In the genomic region with DNA sequence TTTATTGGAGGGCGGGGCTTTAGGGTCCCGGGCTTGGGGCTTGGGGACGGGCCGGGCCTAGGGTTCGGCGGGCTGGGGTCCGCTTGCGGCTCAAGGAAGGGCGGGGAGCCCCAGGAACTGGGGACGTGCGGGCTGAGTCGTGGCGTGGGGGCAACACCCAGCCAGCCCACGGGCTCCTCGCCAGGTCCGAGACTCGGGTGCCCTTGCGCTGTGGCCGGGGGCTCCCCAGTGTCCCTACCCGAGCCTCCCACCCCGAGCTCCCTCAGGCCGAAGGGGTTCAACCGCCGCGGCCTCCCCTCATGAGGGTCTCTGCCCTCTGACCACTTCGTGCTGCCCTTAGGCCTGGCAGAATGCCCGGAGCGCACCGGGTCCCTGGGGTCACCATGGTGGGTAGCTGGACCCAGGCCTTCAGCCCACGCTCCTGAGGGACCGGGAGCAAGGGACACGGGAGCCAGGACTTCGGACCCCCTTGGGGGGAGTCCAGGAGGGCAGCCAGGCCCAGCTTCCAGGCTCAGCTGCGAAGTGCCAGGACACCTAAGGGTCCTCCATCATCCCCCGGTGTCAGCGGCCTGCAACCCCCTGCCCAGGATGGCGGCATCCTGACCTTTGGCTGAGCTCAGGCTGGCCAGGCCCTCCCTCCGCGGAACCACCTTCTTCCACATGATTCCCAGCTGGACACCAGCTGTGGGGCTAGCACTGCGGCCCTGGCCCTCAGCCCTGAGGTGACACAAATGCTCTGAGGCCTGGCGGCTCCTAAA, we compare ENCODE assay signal across 1 cellular context.
TF ChIP-seq lines count a peak whose summit lies in the region.

No MANE protein-coding gene starts in this region.

TF ChIP-seq in HepG2, 621 proteins besides CTCF, POLR2A, EP300 and RAD21 (continued from another document and continues in another):
- TF ChIP-seq, protein P1, sequence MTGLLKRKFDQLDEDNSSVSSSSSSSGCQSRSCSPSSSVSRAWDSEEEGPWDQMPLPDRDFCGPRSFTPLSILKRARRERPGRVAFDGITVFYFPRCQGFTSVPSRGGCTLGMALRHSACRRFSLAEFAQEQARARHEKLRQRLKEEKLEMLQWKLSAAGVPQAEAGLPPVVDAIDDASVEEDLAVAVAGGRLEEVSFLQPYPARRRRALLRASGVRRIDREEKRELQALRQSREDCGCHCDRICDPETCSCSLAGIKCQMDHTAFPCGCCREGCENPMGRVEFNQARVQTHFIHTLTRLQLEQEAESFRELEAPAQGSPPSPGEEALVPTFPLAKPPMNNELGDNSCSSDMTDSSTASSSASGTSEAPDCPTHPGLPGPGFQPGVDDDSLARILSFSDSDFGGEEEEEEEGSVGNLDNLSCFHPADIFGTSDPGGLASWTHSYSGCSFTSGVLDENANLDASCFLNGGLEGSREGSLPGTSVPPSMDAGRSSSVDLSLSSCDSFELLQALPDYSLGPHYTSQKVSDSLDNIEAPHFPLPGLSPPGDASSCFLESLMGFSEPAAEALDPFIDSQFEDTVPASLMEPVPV (CRISPR knock-in tag; IDR thresholded peaks at IDR 0.05), result peak; percentile 39; the same call in 1 of the 2 replicates
- TF ChIP-seq ZNF530 (CRISPR knock-in tag; IDR thresholded peaks at IDR 0.05; ENCODE audit: low read depth) (no peak), ZNF317 (CRISPR knock-in tag; IDR thresholded peaks at IDR 0.05) (0 out of 2 replicates have a peak, but pooled peaks have one; percentile 25), ZIK1 (CRISPR knock-in tag; IDR thresholded peaks at IDR 0.05; ENCODE audit: borderline replicate concordance, low read depth) (peak; percentile 36; the same call in 1 of the 2 replicates), IKZF4 (CRISPR knock-in tag; IDR thresholded peaks at IDR 0.05; ENCODE audit: borderline replicate concordance, low read depth, not compliant biosample characterization) (no peak), PHB2 (IDR thresholded peaks at IDR 0.05; ENCODE audit: partially characterized antibody) (no peak), RORA (CRISPR knock-in tag; IDR thresholded peaks at IDR 0.05) (no peak), ZNF850 (CRISPR knock-in tag; conservative IDR thresholded peaks at IDR 0.05) (peak; percentile 61; the same call in 1 of the 2 replicates), ZFP90 (CRISPR knock-in tag; IDR thresholded peaks at IDR 0.05; ENCODE audit: borderline replicate concordance) (no peak), ZNF550 (CRISPR knock-in tag; IDR thresholded peaks at IDR 0.05; ENCODE audit: borderline replicate concordance) (peak; percentile 72; the same call in 1 of the 2 replicates), ATF1 (CRISPR knock-in tag; IDR thresholded peaks at IDR 0.05) (no peak), ZNF34 (CRISPR knock-in tag; IDR thresholded peaks at IDR 0.05; ENCODE audit: borderline replicate concordance) (no peak), RNF2 (conservative IDR thresholded peaks at IDR 0.05; ENCODE audit: low read depth) (no peak), ZNF20 (CRISPR knock-in tag; IDR thresholded peaks at IDR 0.05) (no peak), MLLT10 (CRISPR knock-in tag; IDR thresholded peaks at IDR 0.05) (no peak), ZNF484 (CRISPR knock-in tag; IDR thresholded peaks at IDR 0.05; ENCODE audit: borderline replicate concordance, low read depth) (no peak), SUZ12 (IDR thresholded peaks at IDR 0.05; ENCODE audit: low read depth, low read length) (no peak), NFE2L2 (IDR thresholded peaks at IDR 0.05; ENCODE audit: low read length) (no peak), ZNF160 (CRISPR knock-in tag; IDR thresholded peaks at IDR 0.05) (no peak), FOXA1 (IDR thresholded peaks at IDR 0.05) (no peak), FOXA1 (CRISPR knock-in tag; IDR thresholded peaks at IDR 0.05) (no peak), REL (CRISPR knock-in tag; conservative IDR thresholded peaks at IDR 0.05) (no peak), RXRA (CRISPR knock-in tag; IDR thresholded peaks at IDR 0.05) (no peak; the same call in 1 of the 2 replicates)
- TF ChIP-seq, protein P2, sequence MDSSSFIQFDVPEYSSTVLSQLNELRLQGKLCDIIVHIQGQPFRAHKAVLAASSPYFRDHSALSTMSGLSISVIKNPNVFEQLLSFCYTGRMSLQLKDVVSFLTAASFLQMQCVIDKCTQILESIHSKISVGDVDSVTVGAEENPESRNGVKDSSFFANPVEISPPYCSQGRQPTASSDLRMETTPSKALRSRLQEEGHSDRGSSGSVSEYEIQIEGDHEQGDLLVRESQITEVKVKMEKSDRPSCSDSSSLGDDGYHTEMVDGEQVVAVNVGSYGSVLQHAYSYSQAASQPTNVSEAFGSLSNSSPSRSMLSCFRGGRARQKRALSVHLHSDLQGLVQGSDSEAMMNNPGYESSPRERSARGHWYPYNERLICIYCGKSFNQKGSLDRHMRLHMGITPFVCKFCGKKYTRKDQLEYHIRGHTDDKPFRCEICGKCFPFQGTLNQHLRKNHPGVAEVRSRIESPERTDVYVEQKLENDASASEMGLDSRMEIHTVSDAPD (CRISPR knock-in tag; IDR thresholded peaks at IDR 0.05), result no peak
- TF ChIP-seq, protein P3, sequence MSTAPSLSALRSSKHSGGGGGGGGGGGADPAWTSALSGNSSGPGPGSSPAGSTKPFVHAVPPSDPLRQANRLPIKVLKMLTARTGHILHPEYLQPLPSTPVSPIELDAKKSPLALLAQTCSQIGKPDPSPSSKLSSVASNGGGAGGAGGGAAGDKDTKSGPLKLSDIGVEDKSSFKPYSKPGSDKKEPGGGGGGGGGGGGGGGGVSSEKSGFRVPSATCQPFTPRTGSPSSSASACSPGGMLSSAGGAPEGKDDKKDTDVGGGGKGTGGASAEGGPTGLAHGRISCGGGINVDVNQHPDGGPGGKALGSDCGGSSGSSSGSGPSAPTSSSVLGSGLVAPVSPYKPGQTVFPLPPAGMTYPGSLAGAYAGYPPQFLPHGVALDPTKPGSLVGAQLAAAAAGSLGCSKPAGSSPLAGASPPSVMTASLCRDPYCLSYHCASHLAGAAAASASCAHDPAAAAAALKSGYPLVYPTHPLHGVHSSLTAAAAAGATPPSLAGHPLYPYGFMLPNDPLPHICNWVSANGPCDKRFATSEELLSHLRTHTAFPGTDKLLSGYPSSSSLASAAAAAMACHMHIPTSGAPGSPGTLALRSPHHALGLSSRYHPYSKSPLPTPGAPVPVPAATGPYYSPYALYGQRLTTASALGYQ (CRISPR knock-in tag; IDR thresholded peaks at IDR 0.05), result no peak
- TF ChIP-seq, protein P4, sequence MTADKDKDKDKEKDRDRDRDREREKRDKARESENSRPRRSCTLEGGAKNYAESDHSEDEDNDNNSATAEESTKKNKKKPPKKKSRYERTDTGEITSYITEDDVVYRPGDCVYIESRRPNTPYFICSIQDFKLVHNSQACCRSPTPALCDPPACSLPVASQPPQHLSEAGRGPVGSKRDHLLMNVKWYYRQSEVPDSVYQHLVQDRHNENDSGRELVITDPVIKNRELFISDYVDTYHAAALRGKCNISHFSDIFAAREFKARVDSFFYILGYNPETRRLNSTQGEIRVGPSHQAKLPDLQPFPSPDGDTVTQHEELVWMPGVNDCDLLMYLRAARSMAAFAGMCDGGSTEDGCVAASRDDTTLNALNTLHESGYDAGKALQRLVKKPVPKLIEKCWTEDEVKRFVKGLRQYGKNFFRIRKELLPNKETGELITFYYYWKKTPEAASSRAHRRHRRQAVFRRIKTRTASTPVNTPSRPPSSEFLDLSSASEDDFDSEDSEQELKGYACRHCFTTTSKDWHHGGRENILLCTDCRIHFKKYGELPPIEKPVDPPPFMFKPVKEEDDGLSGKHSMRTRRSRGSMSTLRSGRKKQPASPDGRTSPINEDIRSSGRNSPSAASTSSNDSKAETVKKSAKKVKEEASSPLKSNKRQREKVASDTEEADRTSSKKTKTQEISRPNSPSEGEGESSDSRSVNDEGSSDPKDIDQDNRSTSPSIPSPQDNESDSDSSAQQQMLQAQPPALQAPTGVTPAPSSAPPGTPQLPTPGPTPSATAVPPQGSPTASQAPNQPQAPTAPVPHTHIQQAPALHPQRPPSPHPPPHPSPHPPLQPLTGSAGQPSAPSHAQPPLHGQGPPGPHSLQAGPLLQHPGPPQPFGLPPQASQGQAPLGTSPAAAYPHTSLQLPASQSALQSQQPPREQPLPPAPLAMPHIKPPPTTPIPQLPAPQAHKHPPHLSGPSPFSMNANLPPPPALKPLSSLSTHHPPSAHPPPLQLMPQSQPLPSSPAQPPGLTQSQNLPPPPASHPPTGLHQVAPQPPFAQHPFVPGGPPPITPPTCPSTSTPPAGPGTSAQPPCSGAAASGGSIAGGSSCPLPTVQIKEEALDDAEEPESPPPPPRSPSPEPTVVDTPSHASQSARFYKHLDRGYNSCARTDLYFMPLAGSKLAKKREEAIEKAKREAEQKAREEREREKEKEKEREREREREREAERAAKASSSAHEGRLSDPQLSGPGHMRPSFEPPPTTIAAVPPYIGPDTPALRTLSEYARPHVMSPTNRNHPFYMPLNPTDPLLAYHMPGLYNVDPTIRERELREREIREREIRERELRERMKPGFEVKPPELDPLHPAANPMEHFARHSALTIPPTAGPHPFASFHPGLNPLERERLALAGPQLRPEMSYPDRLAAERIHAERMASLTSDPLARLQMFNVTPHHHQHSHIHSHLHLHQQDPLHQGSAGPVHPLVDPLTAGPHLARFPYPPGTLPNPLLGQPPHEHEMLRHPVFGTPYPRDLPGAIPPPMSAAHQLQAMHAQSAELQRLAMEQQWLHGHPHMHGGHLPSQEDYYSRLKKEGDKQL (CRISPR knock-in tag; IDR thresholded peaks at IDR 0.05; ENCODE audit: low read depth), result no peak
- TF ChIP-seq, protein P5, sequence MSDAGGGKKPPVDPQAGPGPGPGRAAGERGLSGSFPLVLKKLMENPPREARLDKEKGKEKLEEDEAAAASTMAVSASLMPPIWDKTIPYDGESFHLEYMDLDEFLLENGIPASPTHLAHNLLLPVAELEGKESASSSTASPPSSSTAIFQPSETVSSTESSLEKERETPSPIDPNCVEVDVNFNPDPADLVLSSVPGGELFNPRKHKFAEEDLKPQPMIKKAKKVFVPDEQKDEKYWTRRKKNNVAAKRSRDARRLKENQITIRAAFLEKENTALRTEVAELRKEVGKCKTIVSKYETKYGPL (CRISPR knock-in tag; IDR thresholded peaks at IDR 0.05), result no peak
- TF ChIP-seq, protein P6, sequence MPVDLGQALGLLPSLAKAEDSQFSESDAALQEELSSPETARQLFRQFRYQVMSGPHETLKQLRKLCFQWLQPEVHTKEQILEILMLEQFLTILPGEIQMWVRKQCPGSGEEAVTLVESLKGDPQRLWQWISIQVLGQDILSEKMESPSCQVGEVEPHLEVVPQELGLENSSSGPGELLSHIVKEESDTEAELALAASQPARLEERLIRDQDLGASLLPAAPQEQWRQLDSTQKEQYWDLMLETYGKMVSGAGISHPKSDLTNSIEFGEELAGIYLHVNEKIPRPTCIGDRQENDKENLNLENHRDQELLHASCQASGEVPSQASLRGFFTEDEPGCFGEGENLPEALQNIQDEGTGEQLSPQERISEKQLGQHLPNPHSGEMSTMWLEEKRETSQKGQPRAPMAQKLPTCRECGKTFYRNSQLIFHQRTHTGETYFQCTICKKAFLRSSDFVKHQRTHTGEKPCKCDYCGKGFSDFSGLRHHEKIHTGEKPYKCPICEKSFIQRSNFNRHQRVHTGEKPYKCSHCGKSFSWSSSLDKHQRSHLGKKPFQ (CRISPR knock-in tag; IDR thresholded peaks at IDR 0.05; ENCODE audit: insufficient replicate concordance), result no peak
- TF ChIP-seq, protein P7, sequence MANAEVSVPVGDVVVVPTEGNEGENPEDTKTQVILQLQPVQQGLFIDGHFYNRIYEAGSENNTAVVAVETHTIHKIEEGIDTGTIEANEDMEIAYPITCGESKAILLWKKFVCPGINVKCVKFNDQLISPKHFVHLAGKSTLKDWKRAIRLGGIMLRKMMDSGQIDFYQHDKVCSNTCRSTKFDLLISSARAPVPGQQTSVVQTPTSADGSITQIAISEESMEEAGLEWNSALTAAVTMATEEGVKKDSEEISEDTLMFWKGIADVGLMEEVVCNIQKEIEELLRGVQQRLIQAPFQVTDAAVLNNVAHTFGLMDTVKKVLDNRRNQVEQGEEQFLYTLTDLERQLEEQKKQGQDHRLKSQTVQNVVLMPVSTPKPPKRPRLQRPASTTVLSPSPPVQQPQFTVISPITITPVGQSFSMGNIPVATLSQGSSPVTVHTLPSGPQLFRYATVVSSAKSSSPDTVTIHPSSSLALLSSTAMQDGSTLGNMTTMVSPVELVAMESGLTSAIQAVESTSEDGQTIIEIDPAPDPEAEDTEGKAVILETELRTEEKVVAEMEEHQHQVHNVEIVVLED (CRISPR knock-in tag; IDR thresholded peaks at IDR 0.05; ENCODE audit: borderline replicate concordance), result no peak
- TF ChIP-seq, protein P8, sequence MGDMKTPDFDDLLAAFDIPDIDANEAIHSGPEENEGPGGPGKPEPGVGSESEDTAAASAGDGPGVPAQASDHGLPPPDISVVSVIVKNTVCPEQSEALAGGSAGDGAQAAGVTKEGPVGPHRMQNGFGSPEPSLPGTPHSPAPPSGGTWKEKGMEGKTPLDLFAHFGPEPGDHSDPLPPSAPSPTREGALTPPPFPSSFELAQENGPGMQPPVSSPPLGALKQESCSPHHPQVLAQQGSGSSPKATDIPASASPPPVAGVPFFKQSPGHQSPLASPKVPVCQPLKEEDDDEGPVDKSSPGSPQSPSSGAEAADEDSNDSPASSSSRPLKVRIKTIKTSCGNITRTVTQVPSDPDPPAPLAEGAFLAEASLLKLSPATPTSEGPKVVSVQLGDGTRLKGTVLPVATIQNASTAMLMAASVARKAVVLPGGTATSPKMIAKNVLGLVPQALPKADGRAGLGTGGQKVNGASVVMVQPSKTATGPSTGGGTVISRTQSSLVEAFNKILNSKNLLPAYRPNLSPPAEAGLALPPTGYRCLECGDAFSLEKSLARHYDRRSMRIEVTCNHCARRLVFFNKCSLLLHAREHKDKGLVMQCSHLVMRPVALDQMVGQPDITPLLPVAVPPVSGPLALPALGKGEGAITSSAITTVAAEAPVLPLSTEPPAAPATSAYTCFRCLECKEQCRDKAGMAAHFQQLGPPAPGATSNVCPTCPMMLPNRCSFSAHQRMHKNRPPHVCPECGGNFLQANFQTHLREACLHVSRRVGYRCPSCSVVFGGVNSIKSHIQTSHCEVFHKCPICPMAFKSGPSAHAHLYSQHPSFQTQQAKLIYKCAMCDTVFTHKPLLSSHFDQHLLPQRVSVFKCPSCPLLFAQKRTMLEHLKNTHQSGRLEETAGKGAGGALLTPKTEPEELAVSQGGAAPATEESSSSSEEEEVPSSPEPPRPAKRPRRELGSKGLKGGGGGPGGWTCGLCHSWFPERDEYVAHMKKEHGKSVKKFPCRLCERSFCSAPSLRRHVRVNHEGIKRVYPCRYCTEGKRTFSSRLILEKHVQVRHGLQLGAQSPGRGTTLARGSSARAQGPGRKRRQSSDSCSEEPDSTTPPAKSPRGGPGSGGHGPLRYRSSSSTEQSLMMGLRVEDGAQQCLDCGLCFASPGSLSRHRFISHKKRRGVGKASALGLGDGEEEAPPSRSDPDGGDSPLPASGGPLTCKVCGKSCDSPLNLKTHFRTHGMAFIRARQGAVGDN (CRISPR knock-in tag; IDR thresholded peaks at IDR 0.05), result peak; percentile 86
- TF ChIP-seq, protein P9, sequence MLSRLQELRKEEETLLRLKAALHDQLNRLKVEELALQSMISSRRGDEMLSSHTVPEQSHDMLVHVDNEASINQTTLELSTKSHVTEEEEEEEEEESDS (CRISPR knock-in tag; IDR thresholded peaks at IDR 0.05; ENCODE audit: borderline replicate concordance), result no peak
- TF ChIP-seq, protein P10, sequence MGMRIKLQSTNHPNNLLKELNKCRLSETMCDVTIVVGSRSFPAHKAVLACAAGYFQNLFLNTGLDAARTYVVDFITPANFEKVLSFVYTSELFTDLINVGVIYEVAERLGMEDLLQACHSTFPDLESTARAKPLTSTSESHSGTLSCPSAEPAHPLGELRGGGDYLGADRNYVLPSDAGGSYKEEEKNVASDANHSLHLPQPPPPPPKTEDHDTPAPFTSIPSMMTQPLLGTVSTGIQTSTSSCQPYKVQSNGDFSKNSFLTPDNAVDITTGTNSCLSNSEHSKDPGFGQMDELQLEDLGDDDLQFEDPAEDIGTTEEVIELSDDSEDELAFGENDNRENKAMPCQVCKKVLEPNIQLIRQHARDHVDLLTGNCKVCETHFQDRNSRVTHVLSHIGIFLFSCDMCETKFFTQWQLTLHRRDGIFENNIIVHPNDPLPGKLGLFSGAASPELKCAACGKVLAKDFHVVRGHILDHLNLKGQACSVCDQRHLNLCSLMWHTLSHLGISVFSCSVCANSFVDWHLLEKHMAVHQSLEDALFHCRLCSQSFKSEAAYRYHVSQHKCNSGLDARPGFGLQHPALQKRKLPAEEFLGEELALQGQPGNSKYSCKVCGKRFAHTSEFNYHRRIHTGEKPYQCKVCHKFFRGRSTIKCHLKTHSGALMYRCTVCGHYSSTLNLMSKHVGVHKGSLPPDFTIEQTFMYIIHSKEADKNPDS (CRISPR knock-in tag; IDR thresholded peaks at IDR 0.05), result no peak
